27 cellular contexts compared by ENCODE assay signal in the genomic region with DNA sequence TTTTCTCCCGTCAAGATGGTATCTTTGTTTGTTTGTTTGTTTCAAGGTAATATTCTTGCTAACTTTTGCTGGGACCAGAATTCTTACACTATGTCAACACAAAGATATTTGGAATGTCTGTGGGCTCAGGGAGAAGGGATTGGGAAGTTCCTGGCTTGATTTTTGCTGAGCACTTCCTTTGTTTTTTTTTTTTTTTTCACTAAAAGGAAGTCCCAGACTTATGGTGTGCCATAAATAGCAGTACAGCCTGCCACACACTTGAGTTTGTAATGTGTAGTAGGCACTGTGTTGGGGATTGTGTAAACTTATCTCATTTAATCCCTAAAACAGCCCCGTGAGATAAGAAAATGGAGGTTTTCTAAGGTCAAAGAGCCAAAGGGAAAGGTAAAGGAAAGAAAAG. TPM values are rescaled to one million over a fixed set of nuclear protein-coding genes. Genes with fewer than 3 reads are reported as not detected.
DNase-seq lines count a peak whose midpoint lies in the region; ATAC-seq and TF ChIP-seq lines count a peak whose summit lies in the region.
"Had no signal": no experiment of that assay in that cellular context is flagged by ENCODE, and none has a peak within 500 bp of the region (broad histone marks: within the 10 kb centered on the region; RNA-seq: fewer than 3 reads in every experiment).

No MANE protein-coding gene starts in this region.

- H3K4me3 ChIP-seq in SJCRH30 (no peak overlapping the region), fibroblast of villous mesenchyme (ENCODE audit: low read depth, low read length) (no peak overlapping the region), spleen (no peak overlapping the region)

- no peak for TF ChIP-seq POLR2A in spleen (IDR thresholded peaks at IDR 0.05)

- TF ChIP-seq CTCF in fibroblast of villous mesenchyme (IDR thresholded peaks at IDR 0.05; ENCODE audit: insufficient read depth, low read depth, low read length) (no peak), spleen (IDR thresholded peaks at IDR 0.05 in 8 of 11, conservative IDR thresholded peaks at IDR 0.05 in 3 of 11) (no peak)

- DNase-seq in EL (peak; percentile 24), SJCRH30 (peak; percentile 3 to 25), fibroblast of villous mesenchyme (ENCODE audit: low read depth) (peak; percentile 14), spleen (no peak), KBM-7 (no peak), DMS53 treated with DMSO at 0.1 percent for 48 hours (lab: John Stamatoyannopoulos, UW; ENCODE audit: unreplicated experiment) (no peak)
- DNase-seq: activated CD4-positive, alpha-beta memory T cell treated with anti-CD3 and anti-CD28 coated beads, Interleukin-2, amount 10 ng/mL, durations not matched to agents 7 days and 5 days; activated CD4-positive, alpha-beta T cell treated with anti-CD3 and anti-CD28 coated beads for 1 hour; activated naive CD4-positive, alpha-beta T cell treated with anti-CD3 and anti-CD28 coated beads, Interleukin-2, amount 50 U/mL, for 16 hours; CD8-positive, alpha-beta T cell; DMS 273 treated with DMSO at 0.1 percent for 48 hours; H7; NCI-H1417 treated with DMSO at 0.1 percent for 48 hours; NCI-H2081; NCI-H345; NCI-H774; stimulated activated CD4-positive, alpha-beta T cell treated with anti-CD3 and anti-CD28 coated beads, Interleukin-2, amount 100 ng/mL, for 48 hours had no signal

- H3K9me3 ChIP-seq in SJCRH30 (replicated peaks) (no peaks in the 10 kb centered on the region), spleen (peaks cover 0 to 2% (median under 1%) of the 10 kb centered on the region in 8 donors)

- H3K36me3 ChIP-seq in SJCRH30 (no peaks in the 10 kb centered on the region), spleen (no peaks in the 10 kb centered on the region)

- H3K4me1 ChIP-seq in SJCRH30 (no peaks in the 10 kb centered on the region), spleen (peaks cover 0 to 33% (median 10%) of the 10 kb centered on the region in 6 donors)

- in situ Hi-C loops in KBM-7 (cut with MboI; ENCODE audit: low pct_unique_long_range_greater_than_20kb, low sequenced_read_pairs), result no loop called here

- WGBS in spleen, 5 donors, result 41 to 57% (median 51%) methylated on average over 2 of the region's 2 CpGs

- no peak overlapping the region for H3K27ac ChIP-seq in SJCRH30
- H3K27ac ChIP-seq in spleen, result peak overlapping the region in 7 of 8 donors; percentile 41 to 66 (median 59)

- H3K27me3 ChIP-seq in SJCRH30, result no peaks in the 10 kb centered on the region
- H3K27me3 ChIP-seq in spleen (replicated peaks in 1 of 7), result no peaks in the 10 kb centered on the region

- ATAC-seq in esophagus mucosa, result no peak
- ATAC-seq: activated T-helper 17 cell treated with anti-CD3 and anti-CD28 coated beads, Interleukin-2, amount 50 U/mL, for 72 hours; CD8-positive, alpha-beta T cell had no signal

- intact Hi-C loops in spleen (cut with DNase I; ENCODE audit: low total_unique reads), result no loop called here

RNA-seq across cellular contexts. Expression of a gene that starts 11.1 kb away (rescaled TPM):
- not detected in 2 replicates for total RNA-seq in SJCRH30 (2014; rRNA removed; shearing (Covaris generic))
- total RNA-seq in fibroblast of villous mesenchyme, result not detected in 2 replicates
- not detected for total RNA-seq in spleen
- polyA plus RNA-seq in spleen, result not detected
- not detected for total RNA-seq in esophagus mucosa
- total RNA-seq: activated CD4-positive, alpha-beta memory T cell treated with anti-CD3 and anti-CD28 coated beads, Interleukin-2, amount 10 ng/mL, durations not matched to agents 7 days and 5 days; activated T-helper 17 cell treated with anti-CD3 and anti-CD28 coated beads, Interleukin-2, amount 50 U/mL, for 72 hours; cardiac septum; CD8-positive, alpha-beta T cell; glomerular endothelial cell; H7; lower leg skin; MCF 10A; OCI-LY7; osteoblast; T-helper 2 cell treated with Interferon-gamma antibody and Interleukin-4, amounts not matched to agents 100 ng/mL and 5 ng/mL, for 36 hours had no signal
- polyA plus RNA-seq: IgD-negative memory B cell had no signal

RNA-seq across cellular contexts. Expression of a gene that starts 12.4 kb away (rescaled TPM):
- total RNA-seq in SJCRH30 (2014; rRNA removed; shearing (Covaris generic)), result not detected in 2 replicates
- total RNA-seq in fibroblast of villous mesenchyme (not detected in 2 replicates), spleen (not detected), esophagus mucosa (not detected)
- polyA plus RNA-seq in spleen, result not detected
- total RNA-seq: activated CD4-positive, alpha-beta memory T cell treated with anti-CD3 and anti-CD28 coated beads, Interleukin-2, amount 10 ng/mL, durations not matched to agents 7 days and 5 days; activated T-helper 17 cell treated with anti-CD3 and anti-CD28 coated beads, Interleukin-2, amount 50 U/mL, for 72 hours; cardiac septum; CD8-positive, alpha-beta T cell; glomerular endothelial cell; H7; lower leg skin; MCF 10A; OCI-LY7; osteoblast; T-helper 2 cell treated with Interferon-gamma antibody and Interleukin-4, amounts not matched to agents 100 ng/mL and 5 ng/mL, for 36 hours had no signal
- polyA plus RNA-seq: IgD-negative memory B cell had no signal

Comparison
In these comparisons a context has a peak if more than half of its experiments do, and no peak if none do; other contexts are left out.
1. DNase-seq: peak in EL (single experiment), SJCRH30 (2 of 2) and fibroblast of villous mesenchyme (single experiment); none in spleen (single experiment), KBM-7 (single experiment) and DMS53 treated with DMSO at 0.1 percent for 48 hours (single experiment).